ENCODE assay signal across 19 cellular contexts in the genomic region with DNA sequence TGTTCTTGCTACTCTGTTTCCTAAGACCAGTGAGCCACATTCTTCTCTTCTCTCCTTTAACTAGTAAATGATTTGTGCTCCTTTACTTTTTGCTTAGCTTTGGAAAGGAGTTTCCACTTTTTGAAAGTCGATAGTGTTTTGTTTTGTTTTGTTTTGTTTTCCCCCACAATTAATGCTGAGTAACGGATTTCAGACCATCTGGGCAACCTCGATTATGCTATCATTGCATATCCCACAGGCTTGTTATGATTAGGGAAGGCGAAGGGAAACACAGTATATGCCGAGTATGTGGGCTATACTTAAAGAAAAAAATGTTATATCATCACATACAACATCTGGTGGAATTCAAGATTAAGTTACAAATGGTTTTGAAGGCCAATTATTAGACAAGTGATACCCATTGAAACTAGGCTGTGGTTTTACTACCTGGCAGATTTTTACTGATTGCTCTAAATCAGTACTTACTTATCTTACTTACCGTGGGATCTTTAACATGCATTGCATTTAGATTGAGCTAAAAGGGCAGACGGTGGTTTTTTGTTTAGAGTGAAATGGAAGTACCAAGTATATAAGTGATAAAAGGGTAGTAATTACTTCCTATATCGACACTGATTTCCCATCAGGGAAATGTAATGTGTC.
A peak's percentile ranks its signal among the peaks of the same experiment; 100 is the strongest.
DNase-seq lines count a peak whose midpoint lies in the region; ATAC-seq and TF ChIP-seq lines count a peak whose summit lies in the region.
"Had no signal": no experiment of that assay in that cellular context is flagged by ENCODE, and none has a peak within 500 bp of the region (broad histone marks: within the 10 kb centered on the region; RNA-seq: fewer than 3 reads in every experiment).

No MANE protein-coding gene starts in this region.

- H3K9me3 ChIP-seq in RWPE2 (ENCODE audit: severe bottlenecking) (no peaks in the 10 kb centered on the region), parathyroid adenoma (ENCODE audit: control insufficient read depth, low read length) (no peaks in the 10 kb centered on the region), mesenchymal stem cell (ENCODE audit: control insufficient read depth, low read length) (no peaks in the 10 kb centered on the region)
- H3K9me3 ChIP-seq: BE2C, MG63 had no signal

- no peak overlapping the region for H2BK5ac ChIP-seq in mesenchymal stem cell (ENCODE audit: low read depth, low read length, poor library complexity, severe bottlenecking)

- no peaks in the 10 kb centered on the region for H3K36me3 Mint-ChIP-seq in GM23338 (ENCODE audit: low read depth)
- H3K36me3 Mint-ChIP-seq: T-cell had no signal

- peak; percentile 24 for DNase-seq in H4 (ENCODE audit: low spot score)
- peak; percentile 75 for DNase-seq in NCI-H2171 (lab: John Stamatoyannopoulos, UW)
- DNase-seq in RWPE2 (ENCODE audit: low spot score): no peak
- DNase-seq in GM23338 (ENCODE audit: low spot score): no peak
- no peak for DNase-seq in mesenchymal stem cell
- DNase-seq in retina: no peak
- DNase-seq: BE2C; CD4-positive, alpha-beta T cell; DMS79 treated with DMSO at 0.1 percent for 48 hours; HFFc6; Karpas-422; MG63; NCI-H1092 treated with DMSO at 0.1 percent for 48 hours; NCI-H2081 treated with DMSO at 0.1 percent for 48 hours; NCI-H226; PC-9; T-cell had no signal

- no peak overlapping the region for H4K8ac ChIP-seq in mesenchymal stem cell (ENCODE audit: low read length)

- H2BK120ac ChIP-seq in mesenchymal stem cell (ENCODE audit: low read depth, low read length): no peak overlapping the region

- H3K9me2 ChIP-seq in GM23338 (ENCODE audit: insufficient read depth): 0 out of 2 replicates have a peak, but pooled peaks cover 3% of the 10 kb centered on the region

- H3K36me3 ChIP-seq in RWPE2 (ENCODE audit: low read depth): no peaks in the 10 kb centered on the region
- no peaks in the 10 kb centered on the region for H3K36me3 ChIP-seq in parathyroid adenoma (ENCODE audit: control insufficient read depth, insufficient read depth, low read length)
- H3K36me3 ChIP-seq in GM23338 (ENCODE audit: insufficient read depth): no peaks in the 10 kb centered on the region
- H3K36me3 ChIP-seq in mesenchymal stem cell (ENCODE audit: control insufficient read depth in 1 of 2, insufficient read depth in 2 of 2, low read depth in 1 of 2, low read length in 2 of 2): no peaks in the 10 kb centered on the region
- H3K36me3 ChIP-seq: BE2C, MG63 had no signal

- no peak overlapping the region for H3K27ac Mint-ChIP-seq in GM23338
- H3K27ac Mint-ChIP-seq: CD4-positive, alpha-beta T cell; HFFc6; T-cell had no signal

- no peak overlapping the region for H2BK12ac ChIP-seq in mesenchymal stem cell (ENCODE audit: low read length in 2 of 2)

- no peak overlapping the region for H2AK5ac ChIP-seq in mesenchymal stem cell (ENCODE audit: low read length, severe bottlenecking)

- no peak overlapping the region for H3K4me2 ChIP-seq in parathyroid adenoma (ENCODE audit: low read length)
- no peak overlapping the region for H3K4me2 ChIP-seq in GM23338
- H3K4me2 ChIP-seq in mesenchymal stem cell (ENCODE audit: low read length, poor library complexity, severe bottlenecking): no peak overlapping the region
- H3K4me2 ChIP-seq: PC-9 had no signal

- H3K4me3 Mint-ChIP-seq in GM23338: no peak overlapping the region
- H3K4me3 Mint-ChIP-seq: CD4-positive, alpha-beta T cell; HFFc6; T-cell had no signal

- H3K18ac ChIP-seq in mesenchymal stem cell (ENCODE audit: low read depth in 1 of 2, low read length in 2 of 2): no peak overlapping the region

- H3K27me3 Mint-ChIP-seq in GM23338 (ENCODE audit: insufficient read depth, low read depth, poor library complexity): peaks cover 2% of the 10 kb centered on the region
- H3K27me3 Mint-ChIP-seq: CD4-positive, alpha-beta T cell; T-cell had no signal

- no peaks in the 10 kb centered on the region; the same call in 1 of the 3 replicates for H3K9me3 Mint-ChIP-seq in GM23338
- H3K9me3 Mint-ChIP-seq: HFFc6 had no signal

- H3K4me1 Mint-ChIP-seq in GM23338: no peaks in the 10 kb centered on the region
- H3K4me1 Mint-ChIP-seq: T-cell had no signal

- H3K27ac ChIP-seq in RWPE2 (ENCODE audit: poor library complexity, severe bottlenecking) (peak overlapping the region; percentile 8), parathyroid adenoma (no peak overlapping the region), GM23338 (ENCODE audit: low read depth) (no peak overlapping the region), mesenchymal stem cell (ENCODE audit: low read length, poor library complexity, severe bottlenecking) (no peak overlapping the region)
- H3K27ac ChIP-seq: GM23248, PC-9 had no signal

- 83% methylated on average over 4 of the region's 8 CpGs for WGBS in mesenchymal stem cell

- peaks cover 12% of the 10 kb centered on the region for H3K4me1 ChIP-seq in RWPE2 (ENCODE audit: insufficient read depth, poor library complexity, severe bottlenecking)
- H3K4me1 ChIP-seq in parathyroid adenoma: no peaks in the 10 kb centered on the region
- H3K4me1 ChIP-seq in GM23338 (ENCODE audit: insufficient read depth): no peaks in the 10 kb centered on the region
- peaks cover 4% of the 10 kb centered on the region for H3K4me1 ChIP-seq in mesenchymal stem cell (ENCODE audit: control insufficient read depth, insufficient read depth, low read depth, low read length)
- H3K4me1 ChIP-seq: BE2C had no signal

- no peaks in the 10 kb centered on the region for H3K79me1 ChIP-seq in mesenchymal stem cell (replicated peaks; ENCODE audit: low read length, poor library complexity, severe bottlenecking)

- no peak overlapping the region for H4K91ac ChIP-seq in mesenchymal stem cell (ENCODE audit: low read length)

- H2AFZ ChIP-seq in parathyroid adenoma (peak overlapping the region; percentile 24), GM23338 (no peak overlapping the region), mesenchymal stem cell (ENCODE audit: low read depth, low read length) (no peak overlapping the region)
- H2AFZ ChIP-seq: GM23248, PC-9 had no signal

- H3K14ac ChIP-seq in mesenchymal stem cell (ENCODE audit: low read length in 2 of 2): no peak overlapping the region

- TF ChIP-seq CTCF in RWPE2 (IDR thresholded peaks at IDR 0.05; ENCODE audit: poor library complexity, severe bottlenecking) (no peak), parathyroid adenoma (IDR thresholded peaks at IDR 0.05) (no peak), GM23338 (conservative IDR thresholded peaks at IDR 0.05; ENCODE audit: low read depth in 2 of 2) (no peak)

- H3K9ac ChIP-seq in parathyroid adenoma: no peak overlapping the region
- no peak overlapping the region for H3K9ac ChIP-seq in mesenchymal stem cell (ENCODE audit: low read length)
- H3K9ac ChIP-seq: GM23248 had no signal

- H3F3A ChIP-seq in GM23338 (replicated peaks; ENCODE audit: low read depth): no peaks in the 10 kb centered on the region

- no peaks in the 10 kb centered on the region for H4K20me1 ChIP-seq in GM23338 (replicated peaks; ENCODE audit: insufficient read depth)

- no peak overlapping the region for H3K4ac ChIP-seq in mesenchymal stem cell (ENCODE audit: low read depth in 1 of 2, low read length in 2 of 2)

- H3K79me2 ChIP-seq in parathyroid adenoma (no peaks in the 10 kb centered on the region), GM23338 (replicated peaks; ENCODE audit: insufficient read depth) (no peaks in the 10 kb centered on the region)

- H3K27me3 ChIP-seq in RWPE2 (ENCODE audit: insufficient read depth, poor library complexity, severe bottlenecking) (no peaks in the 10 kb centered on the region), parathyroid adenoma (ENCODE audit: control insufficient read depth, insufficient read depth, low read length) (no peaks in the 10 kb centered on the region), GM23338 (ENCODE audit: insufficient read depth) (no peaks in the 10 kb centered on the region), mesenchymal stem cell (ENCODE audit: control insufficient read depth in 1 of 2, insufficient read depth in 1 of 2, low read length in 2 of 2) (no peaks in the 10 kb centered on the region)
- H3K27me3 ChIP-seq: BE2C had no signal

- H2BK15ac ChIP-seq in mesenchymal stem cell (ENCODE audit: low read depth, poor library complexity, severe bottlenecking): no peak overlapping the region

- H3K23ac ChIP-seq in mesenchymal stem cell (ENCODE audit: low read length in 2 of 2): no peak overlapping the region

- no peak overlapping the region for H3K4me3 ChIP-seq in RWPE2 (ENCODE audit: severe bottlenecking)
- no peak overlapping the region for H3K4me3 ChIP-seq in parathyroid adenoma (ENCODE audit: low read depth, low read length)
- no peak overlapping the region for H3K4me3 ChIP-seq in GM23338
- H3K4me3 ChIP-seq in mesenchymal stem cell (ENCODE audit: insufficient read depth in 1 of 2, low read depth in 1 of 2, low read length in 2 of 2): no peak overlapping the region
- H3K4me3 ChIP-seq: GM23248, MG63, PC-9 had no signal

- no peak for ATAC-seq in RWPE2 (ENCODE audit: low read depth)
- ATAC-seq in GM23338: no peak
- ATAC-seq: T-cell had no signal

TF ChIP-seq in GM23338, 12 proteins besides CTCF, POLR2A, EP300 and RAD21:
- no peak for TF ChIP-seq CREB1 (CRISPR knock-in tag; IDR thresholded peaks at IDR 0.05; ENCODE audit: low read depth)
- no peak for TF ChIP-seq EZH2 (IDR thresholded peaks at IDR 0.05; ENCODE audit: low read depth, unreplicated experiment)
- no peak for TF ChIP-seq STAT1 (IDR thresholded peaks at IDR 0.05; ENCODE audit: unreplicated experiment)
- TF ChIP-seq JUNB (IDR thresholded peaks at IDR 0.05; ENCODE audit: unreplicated experiment): no peak
- no peak for TF ChIP-seq NANOG (IDR thresholded peaks at IDR 0.05; ENCODE audit: borderline replicate concordance)
- no peak for TF ChIP-seq EZH2phosphoT487 (IDR thresholded peaks at IDR 0.05; ENCODE audit: unreplicated experiment)
- no peak for TF ChIP-seq POLR2AphosphoS5 (IDR thresholded peaks at IDR 0.05; ENCODE audit: low read depth)
- TF ChIP-seq ZNF331 (CRISPR knock-in tag; IDR thresholded peaks at IDR 0.05; ENCODE audit: low read depth): no peak
- no peak for TF ChIP-seq ZNF114 (CRISPR knock-in tag; IDR thresholded peaks at IDR 0.05)

Comparison
In these comparisons a context has a peak if more than half of its experiments do, and no peak if none do; other contexts are left out.
1. DNase-seq: peak in H4 (single experiment) and NCI-H2171 (single experiment); none in RWPE2 (single experiment), GM23338 (single experiment), mesenchymal stem cell (single experiment) and retina (single experiment).